In the genomic region with DNA sequence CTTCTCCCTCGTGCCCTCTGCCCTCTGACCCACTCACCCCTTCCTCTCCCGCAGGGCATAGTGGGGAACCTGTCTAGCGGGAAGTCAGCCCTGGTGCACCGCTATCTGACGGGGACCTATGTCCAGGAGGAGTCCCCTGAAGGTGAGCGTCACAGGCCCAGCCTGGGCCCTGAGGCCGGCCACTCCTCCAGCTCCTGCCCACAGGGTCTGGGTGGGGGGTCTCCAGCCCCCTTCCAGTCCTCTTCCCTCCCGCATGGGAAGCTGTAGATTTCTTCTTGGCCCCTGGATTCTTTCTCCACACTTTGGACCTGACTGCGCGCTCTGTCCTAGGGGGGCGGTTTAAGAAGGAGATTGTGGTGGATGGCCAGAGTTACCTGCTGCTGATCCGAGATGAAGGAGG, we compare ENCODE assay signal across 22 cellular contexts. TPM values are rescaled to one million over a fixed set of nuclear protein-coding genes. Genes with fewer than 3 reads are reported as not detected.
DNase-seq lines count a peak whose midpoint lies in the region; ATAC-seq and TF ChIP-seq lines count a peak whose summit lies in the region.
"Had no signal": no experiment of that assay in that cellular context is flagged by ENCODE, and none has a peak within 500 bp of the region (broad histone marks: within the 10 kb centered on the region; RNA-seq: fewer than 3 reads in every experiment).

No MANE protein-coding gene starts in this region.

- no peak overlapping the region for H3K4me2 ChIP-seq in osteoblast (ENCODE audit: insufficient read depth, low read length)

- CTCF ChIA-PET in activated CD4-positive, alpha-beta T cell treated with anti-CD3 and anti-CD28 coated beads, Interleukin-2, amount 10 ng/mL, durations not matched to agents 7 days and 5 days (lab: Charles Lee), result interaction anchor here (0.6 to 2.6 kb wide), 4 partner anchors 12 to 419 kb away, joined by 3 to 7 read pairs (median 3); no protein-coding TSS in a partner anchor
- CTCF ChIA-PET in RWPE1 (lab: Yijun Ruan, JAX), result no interaction called here

- no peak for TF ChIP-seq CTCF in RWPE1 (conservative IDR thresholded peaks at IDR 0.05; ENCODE audit: low read depth)
- TF ChIP-seq CTCF in osteoblast (IDR thresholded peaks at IDR 0.05; ENCODE audit: extremely low read depth, low read depth, low read length), result no peak
- no peak for TF ChIP-seq CTCF in foreskin fibroblast (IDR thresholded peaks at IDR 0.05; ENCODE audit: low read depth, low read length)

- peaks cover 16% of the 10 kb centered on the region for H3K4me1 ChIP-seq in osteoblast (ENCODE audit: insufficient read depth, low read length)

- H3K36me3 ChIP-seq in osteoblast (ENCODE audit: insufficient read depth, low read length), result peaks cover 10% of the 10 kb centered on the region

- DNase-seq in activated CD4-positive, alpha-beta T cell treated with anti-CD3 and anti-CD28 coated beads, Interleukin-2, amount 10 ng/mL, durations not matched to agents 7 days and 5 days, result no peak
- no peak for DNase-seq in activated CD4-positive, alpha-beta T cell treated with anti-CD3 and anti-CD28 coated beads, Interleukin-2, amount 10 ng/mL, durations not matched to agents 24 days and 14 days
- no peak for DNase-seq in RWPE1 (ENCODE audit: low spot score)
- no peak for DNase-seq in central memory CD8-positive, alpha-beta T cell (ENCODE audit: low spot score in 2 of 2)
- DNase-seq in osteoblast (ENCODE audit: insufficient read length, low spot score, missing footprints), result peak; percentile 93
- no peak for DNase-seq in foreskin fibroblast
- no peak for DNase-seq in NCI-H146 (lab: John Stamatoyannopoulos, UW)
- no peak for DNase-seq in activated gamma-delta T cell (lab: John Stamatoyannopoulos, UW)
- DNase-seq: 8988T; C1 segment of cervical spinal cord; caudate nucleus; DMS79 treated with DMSO at 0.1 percent for 48 hours; effector CD8-positive, alpha-beta T cell; hypothalamus; MV-4-11; NCI-H2081; NCI-H526 treated with DMSO at 0.1 percent for 48 hours; transverse colon had no signal

- peak overlapping the region; percentile 79 for H3K27ac Mint-ChIP-seq in activated CD4-positive, alpha-beta T cell treated with anti-CD3 and anti-CD28 coated beads, Interleukin-2, amount 10 ng/mL, durations not matched to agents 7 days and 5 days
- H3K27ac Mint-ChIP-seq in activated CD4-positive, alpha-beta T cell treated with anti-CD3 and anti-CD28 coated beads, Interleukin-2, amount 10 ng/mL, durations not matched to agents 24 days and 14 days, result no peak overlapping the region
- peak overlapping the region; percentile 84 for H3K27ac Mint-ChIP-seq in central memory CD8-positive, alpha-beta T cell (ENCODE audit: low read depth)

- no peaks in the 10 kb centered on the region for H3K9me3 ChIP-seq in osteoblast (ENCODE audit: low read depth, low read length)
- H3K9me3 ChIP-seq: pancreas, Peyer's patch, transverse colon had no signal

- peaks cover 47% of the 10 kb centered on the region for H4K20me1 ChIP-seq in osteoblast (ENCODE audit: insufficient read depth, low read length)

- H3K4me3 Mint-ChIP-seq in activated CD4-positive, alpha-beta T cell treated with anti-CD3 and anti-CD28 coated beads, Interleukin-2, amount 10 ng/mL, durations not matched to agents 7 days and 5 days, result peak overlapping the region; percentile 69
- no peak overlapping the region for H3K4me3 Mint-ChIP-seq in activated CD4-positive, alpha-beta T cell treated with anti-CD3 and anti-CD28 coated beads, Interleukin-2, amount 10 ng/mL, durations not matched to agents 24 days and 14 days
- H3K4me3 Mint-ChIP-seq in central memory CD8-positive, alpha-beta T cell, result peak overlapping the region; percentile 65

- H3K79me2 ChIP-seq in osteoblast (ENCODE audit: insufficient read depth, low read length), result peaks cover 37% of the 10 kb centered on the region

- intact Hi-C loops in activated CD4-positive, alpha-beta T cell treated with anti-CD3 and anti-CD28 coated beads, Interleukin-2, amount 10 ng/mL, durations not matched to agents 24 days and 14 days (cut with micrococcal nuclease), result loop anchor here (10.0 kb wide), 1 partner anchor 142 kb away; the partner anchor contains the start of gene KCNH2

- H3K9me3 Mint-ChIP-seq in activated CD4-positive, alpha-beta T cell treated with anti-CD3 and anti-CD28 coated beads, Interleukin-2, amount 10 ng/mL, durations not matched to agents 7 days and 5 days, result no peaks in the 10 kb centered on the region
- no peaks in the 10 kb centered on the region for H3K9me3 Mint-ChIP-seq in activated CD4-positive, alpha-beta T cell treated with anti-CD3 and anti-CD28 coated beads, Interleukin-2, amount 10 ng/mL, durations not matched to agents 24 days and 14 days
- no peaks in the 10 kb centered on the region for H3K9me3 Mint-ChIP-seq in central memory CD8-positive, alpha-beta T cell

- peaks cover 5% of the 10 kb centered on the region for H3K27me3 Mint-ChIP-seq in activated CD4-positive, alpha-beta T cell treated with anti-CD3 and anti-CD28 coated beads, Interleukin-2, amount 10 ng/mL, durations not matched to agents 7 days and 5 days
- H3K27me3 Mint-ChIP-seq in activated CD4-positive, alpha-beta T cell treated with anti-CD3 and anti-CD28 coated beads, Interleukin-2, amount 10 ng/mL, durations not matched to agents 24 days and 14 days, result peaks cover 16% of the 10 kb centered on the region
- no peaks in the 10 kb centered on the region for H3K27me3 Mint-ChIP-seq in central memory CD8-positive, alpha-beta T cell

- H3K27ac ChIP-seq in RWPE1, result peak overlapping the region; percentile 91
- H3K27ac ChIP-seq in osteoblast (ENCODE audit: low read depth, low read length), result no peak overlapping the region
- H3K27ac ChIP-seq: pancreas, Peyer's patch had no signal

- ATAC-seq in central memory CD8-positive, alpha-beta T cell (replicated peaks; ENCODE audit: extremely low read depth, poor library complexity, severe bottlenecking), result no peak
- ATAC-seq: HepG2, pancreas had no signal

- H3K27me3 ChIP-seq in osteoblast (ENCODE audit: insufficient read depth, low read length), result no peaks in the 10 kb centered on the region
- H3K27me3 ChIP-seq: pancreas, Peyer's patch, transverse colon had no signal

- POLR2A ChIA-PET in activated CD4-positive, alpha-beta T cell treated with anti-CD3 and anti-CD28 coated beads, Interleukin-2, amount 10 ng/mL, durations not matched to agents 7 days and 5 days (lab: Charles Lee), result no interaction called here
- POLR2A ChIA-PET in RWPE1 (lab: Yijun Ruan, JAX; ENCODE audit: low non-redundant PET), result no interaction called here

- H3K4me1 Mint-ChIP-seq in activated CD4-positive, alpha-beta T cell treated with anti-CD3 and anti-CD28 coated beads, Interleukin-2, amount 10 ng/mL, durations not matched to agents 7 days and 5 days, result peaks cover 10% of the 10 kb centered on the region
- H3K4me1 Mint-ChIP-seq in activated CD4-positive, alpha-beta T cell treated with anti-CD3 and anti-CD28 coated beads, Interleukin-2, amount 10 ng/mL, durations not matched to agents 24 days and 14 days, result no peaks in the 10 kb centered on the region
- H3K4me1 Mint-ChIP-seq in central memory CD8-positive, alpha-beta T cell, result peaks cover 15% of the 10 kb centered on the region

- H3K4me3 ChIP-seq in osteoblast (ENCODE audit: insufficient read depth, low read length) (no peak overlapping the region), foreskin fibroblast (ENCODE audit: low read depth in 1 of 2, low read length in 2 of 2) (no peak overlapping the region)
- H3K4me3 ChIP-seq: pancreas, Peyer's patch, transverse colon had no signal

- no peak overlapping the region for H2AFZ ChIP-seq in osteoblast (ENCODE audit: low read length)

- H3K36me3 Mint-ChIP-seq in activated CD4-positive, alpha-beta T cell treated with anti-CD3 and anti-CD28 coated beads, Interleukin-2, amount 10 ng/mL, durations not matched to agents 7 days and 5 days (ENCODE audit: low read depth), result no peaks in the 10 kb centered on the region
- H3K36me3 Mint-ChIP-seq in activated CD4-positive, alpha-beta T cell treated with anti-CD3 and anti-CD28 coated beads, Interleukin-2, amount 10 ng/mL, durations not matched to agents 24 days and 14 days (ENCODE audit: low read depth), result peaks cover 12% of the 10 kb centered on the region
- peaks cover 11% of the 10 kb centered on the region for H3K36me3 Mint-ChIP-seq in central memory CD8-positive, alpha-beta T cell (ENCODE audit: insufficient read depth)

RNA-seq across cellular contexts. Expression of gene AGAP3, which starts 30.8 kb away (rescaled TPM):
- total RNA-seq in activated CD4-positive, alpha-beta T cell treated with anti-CD3 and anti-CD28 coated beads, Interleukin-2, amount 10 ng/mL, durations not matched to agents 7 days and 5 days, result 10 to 100 TPM; 18.1 to 19.7 TPM
- 54.3 and 60.0 TPM in 2 replicates for total RNA-seq in activated CD4-positive, alpha-beta T cell treated with anti-CD3 and anti-CD28 coated beads, Interleukin-2, amount 10 ng/mL, durations not matched to agents 24 days and 14 days
- 39.8 and 45.7 TPM in 2 replicates for total RNA-seq in osteoblast

RNA-seq across cellular contexts. Expression of gene TMUB1, which starts 33.7 kb away (rescaled TPM):
- 10 to 100 TPM; 73.7 to 77.1 TPM for total RNA-seq in activated CD4-positive, alpha-beta T cell treated with anti-CD3 and anti-CD28 coated beads, Interleukin-2, amount 10 ng/mL, durations not matched to agents 7 days and 5 days
- total RNA-seq in activated CD4-positive, alpha-beta T cell treated with anti-CD3 and anti-CD28 coated beads, Interleukin-2, amount 10 ng/mL, durations not matched to agents 24 days and 14 days, result 53.8 and 59.2 TPM in 2 replicates
- 17.4 and 18.1 TPM in 2 replicates for total RNA-seq in osteoblast

RNA-seq across cellular contexts. Expression of gene FASTK, which starts 36.4 kb away (rescaled TPM):
- total RNA-seq in activated CD4-positive, alpha-beta T cell treated with anti-CD3 and anti-CD28 coated beads, Interleukin-2, amount 10 ng/mL, durations not matched to agents 7 days and 5 days, result 10 to 100 TPM; 76.4 to 85.9 TPM
- total RNA-seq in activated CD4-positive, alpha-beta T cell treated with anti-CD3 and anti-CD28 coated beads, Interleukin-2, amount 10 ng/mL, durations not matched to agents 24 days and 14 days, result 90.8 and 92.3 TPM in 2 replicates
- 87.6 and 95.2 TPM in 2 replicates for total RNA-seq in osteoblast

RNA-seq across cellular contexts. Expression of gene GBX1, which starts 50.5 kb away (rescaled TPM):
- not detected for total RNA-seq in activated CD4-positive, alpha-beta T cell treated with anti-CD3 and anti-CD28 coated beads, Interleukin-2, amount 10 ng/mL, durations not matched to agents 7 days and 5 days
- total RNA-seq in activated CD4-positive, alpha-beta T cell treated with anti-CD3 and anti-CD28 coated beads, Interleukin-2, amount 10 ng/mL, durations not matched to agents 24 days and 14 days, result not detected in 2 replicates
- not detected in 2 replicates for total RNA-seq in osteoblast
- total RNA-seq: HepG2, pancreas, Peyer's patch, skeletal muscle tissue, transverse colon had no signal

RNA-seq across cellular contexts. Expression of gene SLC4A2, which starts 57.7 kb away (rescaled TPM):
- total RNA-seq in activated CD4-positive, alpha-beta T cell treated with anti-CD3 and anti-CD28 coated beads, Interleukin-2, amount 10 ng/mL, durations not matched to agents 7 days and 5 days, result 100 to 1,000 TPM; 106 to 114 TPM
- total RNA-seq in activated CD4-positive, alpha-beta T cell treated with anti-CD3 and anti-CD28 coated beads, Interleukin-2, amount 10 ng/mL, durations not matched to agents 24 days and 14 days, result 115 and 127 TPM in 2 replicates
- total RNA-seq in osteoblast, result 52.2 and 61.5 TPM in 2 replicates
